ENCODE assay signal across 1 cellular context in genomic region chr19:33054623-33055022, GRCh38.
A peak's percentile ranks its signal among the peaks of the same experiment; 100 is the strongest.
TF ChIP-seq lines count a peak whose summit lies in the region.

No MANE protein-coding gene starts in this region.

TF ChIP-seq in K562, 482 proteins besides CTCF, POLR2A, EP300 and RAD21:
- TF ChIP-seq SPI1 (IDR thresholded peaks at IDR 0.05; ENCODE audit: borderline replicate concordance, low read depth, low read length) (peak; percentile 33; the same call in 1 of the 2 replicates), HNRNPH1 (optimal IDR thresholded peaks at IDR 0.05; ENCODE audit: low read depth, low read length) (no peak), AFF1 (IDR thresholded peaks at IDR 0.05; ENCODE audit: low read depth in 1 of 2, partially characterized antibody in 2 of 2) (no peak), ZNF696 (CRISPR knock-in tag; conservative IDR thresholded peaks at IDR 0.05) (no peak), RFX1 (IDR thresholded peaks at IDR 0.05) (peak; percentile 34; the same call in 1 of the 2 replicates), WHSC1 (IDR thresholded peaks at IDR 0.05; ENCODE audit: low read length) (no peak)
- TF ChIP-seq, protein P1, sequence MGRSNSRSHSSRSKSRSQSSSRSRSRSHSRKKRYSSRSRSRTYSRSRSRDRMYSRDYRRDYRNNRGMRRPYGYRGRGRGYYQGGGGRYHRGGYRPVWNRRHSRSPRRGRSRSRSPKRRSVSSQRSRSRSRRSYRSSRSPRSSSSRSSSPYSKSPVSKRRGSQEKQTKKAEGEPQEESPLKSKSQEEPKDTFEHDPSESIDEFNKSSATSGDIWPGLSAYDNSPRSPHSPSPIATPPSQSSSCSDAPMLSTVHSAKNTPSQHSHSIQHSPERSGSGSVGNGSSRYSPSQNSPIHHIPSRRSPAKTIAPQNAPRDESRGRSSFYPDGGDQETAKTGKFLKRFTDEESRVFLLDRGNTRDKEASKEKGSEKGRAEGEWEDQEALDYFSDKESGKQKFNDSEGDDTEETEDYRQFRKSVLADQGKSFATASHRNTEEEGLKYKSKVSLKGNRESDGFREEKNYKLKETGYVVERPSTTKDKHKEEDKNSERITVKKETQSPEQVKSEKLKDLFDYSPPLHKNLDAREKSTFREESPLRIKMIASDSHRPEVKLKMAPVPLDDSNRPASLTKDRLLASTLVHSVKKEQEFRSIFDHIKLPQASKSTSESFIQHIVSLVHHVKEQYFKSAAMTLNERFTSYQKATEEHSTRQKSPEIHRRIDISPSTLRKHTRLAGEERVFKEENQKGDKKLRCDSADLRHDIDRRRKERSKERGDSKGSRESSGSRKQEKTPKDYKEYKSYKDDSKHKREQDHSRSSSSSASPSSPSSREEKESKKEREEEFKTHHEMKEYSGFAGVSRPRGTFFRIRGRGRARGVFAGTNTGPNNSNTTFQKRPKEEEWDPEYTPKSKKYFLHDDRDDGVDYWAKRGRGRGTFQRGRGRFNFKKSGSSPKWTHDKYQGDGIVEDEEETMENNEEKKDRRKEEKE (IDR thresholded peaks at IDR 0.05; ENCODE audit: borderline replicate concordance in 1 of 2, control insufficient read depth in 1 of 2, low read depth in 2 of 2, low read length in 1 of 2): no peak
